In the genomic region with DNA sequence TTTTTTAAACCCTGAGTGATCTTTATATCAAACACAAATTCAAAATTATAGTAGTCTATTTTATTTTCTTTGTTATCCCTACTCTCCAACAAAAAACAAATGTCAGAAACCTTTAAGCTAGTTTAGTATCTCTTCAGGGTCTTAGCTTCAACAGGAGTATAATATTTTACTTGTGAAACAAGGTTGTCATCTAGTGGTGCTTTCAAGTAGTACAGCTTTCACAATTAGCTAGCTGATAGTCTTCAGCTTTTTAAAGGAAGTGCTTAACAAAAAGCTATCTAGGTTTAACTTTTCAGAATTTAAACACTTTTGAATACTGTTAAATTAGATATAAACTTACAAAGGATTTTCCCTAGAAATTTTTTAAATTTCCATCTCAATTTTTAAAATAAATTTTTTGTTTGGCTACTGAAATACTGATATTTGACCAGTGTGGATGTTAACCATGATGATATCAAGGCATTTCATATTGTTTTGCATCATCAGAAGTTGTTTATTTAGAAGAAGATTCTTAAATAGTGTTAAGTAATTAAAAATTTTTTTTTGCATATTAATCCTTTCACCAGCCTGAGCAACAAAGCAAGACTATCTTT, we compare ENCODE assay signal across 8 cellular contexts. TPM values are rescaled to one million over a fixed set of nuclear protein-coding genes. Genes with fewer than 3 reads are reported as not detected.
A peak's percentile ranks its signal among the peaks of the same experiment; 100 is the strongest.
DNase-seq lines count a peak whose midpoint lies in the region; ATAC-seq, FAIRE-seq and TF ChIP-seq lines count a peak whose summit lies in the region.

No MANE protein-coding gene starts in this region.

- DNase-seq in AG08396 (ENCODE audit: low spot score) (peak; percentile 9), GM12892 (ENCODE audit: insufficient read length) (no peak), MV-4-11 (lab: John Stamatoyannopoulos, UW) (peak; percentile 67), SKM-1 treated with dmso at 0.1 percent for 144 hours (lab: John Stamatoyannopoulos, UW; ENCODE audit: unreplicated experiment) (peak; percentile 60), fibroblast of pulmonary artery (ENCODE audit: low read depth) (peak; percentile 83)

- no peaks in the 10 kb centered on the region for H3K9me3 ChIP-seq in neutrophil

- ATAC-seq in HG02623 (IDR thresholded peaks at IDR 0.05; ENCODE audit: unreplicated experiment) (peak; percentile 69), HG03108 (IDR thresholded peaks at IDR 0.05; ENCODE audit: unreplicated experiment) (no peak)

- no peak for TF ChIP-seq POLR2A in GM12892 (IDR thresholded peaks at IDR 0.05; ENCODE audit: low read depth, low read length)

- no peaks in the 10 kb centered on the region for H3K27me3 ChIP-seq in neutrophil

- H3K36me3 ChIP-seq in neutrophil, result no peaks in the 10 kb centered on the region

- no peak overlapping the region for H3K27ac ChIP-seq in neutrophil

- TF ChIP-seq CTCF in fibroblast of pulmonary artery (IDR thresholded peaks at IDR 0.05; ENCODE audit: low read length, missing control alignments) (peak; percentile 97), neutrophil (IDR thresholded peaks at IDR 0.05) (peak; percentile 52)

- FAIRE-seq in GM12892 (lab: Jason Lieb, UNC), result peak; percentile 73

- no peaks in the 10 kb centered on the region for H3K4me1 ChIP-seq in neutrophil (ENCODE audit: control insufficient read depth in 1 of 2, insufficient read depth in 1 of 2, low read depth in 1 of 2, low read length in 1 of 2)

- H3K4me3 ChIP-seq in fibroblast of pulmonary artery (replicated peaks; ENCODE audit: low read depth, low read length) (no peak overlapping the region), neutrophil (ENCODE audit: low read depth in 1 of 2, low read length in 1 of 2) (no peak overlapping the region)

RNA-seq across cellular contexts. Expression of a gene that starts 34.2 kb away (rescaled TPM):
- polyA plus RNA-seq in GM12892 (2012; ENCODE audit: missing spikeins), result 16.7 TPM
